ENCODE assay signal across 26 cellular contexts in genomic region chr20:59650418-59650817, GRCh38. TPM values are rescaled to one million over a fixed set of nuclear protein-coding genes. Genes with fewer than 3 reads are reported as not detected.
A peak's percentile ranks its signal among the peaks of the same experiment; 100 is the strongest.
DNase-seq lines count a peak whose midpoint lies in the region; ATAC-seq and TF ChIP-seq lines count a peak whose summit lies in the region.
"Had no signal": no experiment of that assay in that cellular context is flagged by ENCODE, and none has a peak within 500 bp of the region (broad histone marks: within the 10 kb centered on the region; RNA-seq: fewer than 3 reads in every experiment).

No MANE protein-coding gene starts in this region.

- peak; percentile 1 for DNase-seq in right atrium auricular region (ENCODE audit: low spot score)
- no peak for DNase-seq in left ventricle myocardium superior
- DNase-seq in NCI-H2227 (lab: John Stamatoyannopoulos, UW; ENCODE audit: unreplicated experiment): peak; percentile 23
- DNase-seq in SW480 (ENCODE audit: low spot score): peak; percentile 58
- no peak for DNase-seq in substantia nigra (lab: John Stamatoyannopoulos, UW)
- DNase-seq in NCI-H446 treated with DMSO at 0.1 percent for 48 hours (lab: John Stamatoyannopoulos, UW): no peak
- DNase-seq in activated naive CD8-positive, alpha-beta T cell treated with anti-CD3 and anti-CD28 coated beads, Interleukin-2, amount 50 U/mL, for 24 hours: no peak
- DNase-seq: 8988T; C1 segment of cervical spinal cord; CD4-positive, alpha-beta memory T cell; DMS 273 treated with DMSO at 0.1 percent for 48 hours; DMS79; EL; GDM1; NCI-H1048; NCI-H1417; NCI-H187; NCI-H2081 treated with DMSO at 0.1 percent for 48 hours; NCI-H510A treated with DMSO at 0.1 percent for 48 hours; NCI-H774; SK-N-SH; SW 1271 had no signal

- H3K36me3 Mint-ChIP-seq in activated naive CD8-positive, alpha-beta T cell treated with anti-CD3 and anti-CD28 coated beads, Interleukin-2, amount 50 U/mL, for 24 hours (ENCODE audit: low read depth): no peaks in the 10 kb centered on the region
- H3K36me3 Mint-ChIP-seq: CD4-positive, alpha-beta memory T cell had no signal

- H3K27ac ChIP-seq in right atrium auricular region: no peak overlapping the region
- H3K27ac ChIP-seq in substantia nigra (ENCODE audit: low read depth, low read length, poor library complexity, severe bottlenecking): peak overlapping the region; percentile 14

- no peaks in the 10 kb centered on the region for H3K36me3 ChIP-seq in right atrium auricular region

- peaks cover 10% of the 10 kb centered on the region for H3K27me3 Mint-ChIP-seq in activated naive CD8-positive, alpha-beta T cell treated with anti-CD3 and anti-CD28 coated beads, Interleukin-2, amount 50 U/mL, for 24 hours

- no peaks in the 10 kb centered on the region for H3K4me1 Mint-ChIP-seq in activated naive CD8-positive, alpha-beta T cell treated with anti-CD3 and anti-CD28 coated beads, Interleukin-2, amount 50 U/mL, for 24 hours
- H3K4me1 Mint-ChIP-seq: CD4-positive, alpha-beta memory T cell had no signal

- no peaks in the 10 kb centered on the region for H3K27me3 ChIP-seq in right atrium auricular region

- ATAC-seq in left ventricle myocardium superior (no peak), GM19328 (IDR thresholded peaks at IDR 0.05; ENCODE audit: unreplicated experiment) (no peak)
- ATAC-seq in activated naive CD8-positive, alpha-beta T cell treated with anti-CD3 and anti-CD28 coated beads, Interleukin-2, amount 50 U/mL, for 24 hours: no peak
- ATAC-seq: GM12878, HCT116 had no signal

- H3K4me1 ChIP-seq in right atrium auricular region: no peaks in the 10 kb centered on the region
- H3K4me1 ChIP-seq: Caco-2 had no signal

- no peak overlapping the region for H3K4me3 Mint-ChIP-seq in activated naive CD8-positive, alpha-beta T cell treated with anti-CD3 and anti-CD28 coated beads, Interleukin-2, amount 50 U/mL, for 24 hours
- H3K4me3 Mint-ChIP-seq: CD4-positive, alpha-beta memory T cell had no signal

- H3K4me3 ChIP-seq in right atrium auricular region: no peak overlapping the region
- H3K4me3 ChIP-seq: GM12878 had no signal

- intact Hi-C loops in left ventricle myocardium superior (cut with micrococcal nuclease): no loop called here

- H3K9me3 Mint-ChIP-seq in activated naive CD8-positive, alpha-beta T cell treated with anti-CD3 and anti-CD28 coated beads, Interleukin-2, amount 50 U/mL, for 24 hours: no peaks in the 10 kb centered on the region

- H3K9me3 ChIP-seq in right atrium auricular region: no peaks in the 10 kb centered on the region
- H3K9me3 ChIP-seq: SK-N-SH had no signal

- no peak for TF ChIP-seq CTCF in right atrium auricular region (IDR thresholded peaks at IDR 0.05)

- H3K27ac Mint-ChIP-seq in activated naive CD8-positive, alpha-beta T cell treated with anti-CD3 and anti-CD28 coated beads, Interleukin-2, amount 50 U/mL, for 24 hours: no peak overlapping the region
- H3K27ac Mint-ChIP-seq: CD4-positive, alpha-beta memory T cell had no signal

RNA-seq across cellular contexts. Expression of gene PHACTR3, which starts 46.1 kb away (rescaled TPM):
- total RNA-seq in right atrium auricular region (10 to 100 TPM in 1 of 2 donors, under 1 TPM in 1; 0.86 to 24.2 TPM), left ventricle myocardium superior (6.8 TPM)
- total RNA-seq: CD4-positive, alpha-beta memory T cell had no signal

Comparison
In these comparisons a context has a peak if more than half of its experiments do, and no peak if none do; other contexts are left out.
1. DNase-seq: peak in right atrium auricular region (single experiment), NCI-H2227 (single experiment) and SW480 (single experiment); none in left ventricle myocardium superior (single experiment), substantia nigra (0 of 49), NCI-H446 treated with DMSO at 0.1 percent for 48 hours (single experiment) and activated naive CD8-positive, alpha-beta T cell treated with anti-CD3 and anti-CD28 coated beads, Interleukin-2, amount 50 U/mL, for 24 hours (single experiment).